Comparison of ENCODE assay signal across 1 cellular context in the genomic region with DNA sequence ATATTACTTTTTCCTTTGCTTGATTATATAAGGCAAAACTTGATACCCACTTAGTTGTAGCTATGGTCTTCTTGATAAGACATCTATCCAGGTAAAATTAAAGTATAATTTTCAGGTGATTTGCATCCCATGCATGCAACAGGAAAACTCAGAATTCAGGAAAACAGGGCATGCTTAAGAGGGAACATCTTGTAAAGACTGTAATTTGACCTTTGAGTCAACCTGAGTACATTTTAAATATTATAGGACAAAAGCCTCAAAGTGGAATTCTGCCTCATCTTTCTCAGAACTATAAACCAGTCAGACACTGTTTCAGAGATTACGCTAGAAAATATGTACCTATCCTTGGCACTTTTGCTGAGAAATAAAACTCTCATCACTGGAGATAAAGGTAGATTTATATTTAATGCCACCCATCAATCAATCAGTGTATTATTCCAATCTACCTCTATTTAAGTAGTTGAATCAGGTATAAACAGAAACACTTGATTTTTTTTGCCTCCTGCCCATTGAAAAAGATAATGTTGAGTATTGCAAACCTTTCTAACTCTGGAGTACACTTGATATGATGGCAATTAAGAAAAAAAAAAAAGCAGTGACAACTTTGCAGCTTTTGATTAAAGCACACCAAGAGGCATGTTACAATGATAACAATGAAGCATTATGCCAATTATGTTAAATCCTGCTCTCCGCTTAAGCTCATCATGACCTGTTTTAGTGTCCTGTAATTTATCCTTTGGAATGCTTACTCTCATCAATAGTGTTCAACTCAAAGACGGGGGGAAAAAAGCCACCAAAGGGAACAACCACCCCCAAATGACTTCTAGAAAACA.
TF ChIP-seq lines count a peak whose summit lies in the region.

No MANE protein-coding gene starts in this region.

TF ChIP-seq in K562, 482 proteins besides CTCF, POLR2A, EP300 and RAD21 (continued from another document):
- TF ChIP-seq, protein P1, sequence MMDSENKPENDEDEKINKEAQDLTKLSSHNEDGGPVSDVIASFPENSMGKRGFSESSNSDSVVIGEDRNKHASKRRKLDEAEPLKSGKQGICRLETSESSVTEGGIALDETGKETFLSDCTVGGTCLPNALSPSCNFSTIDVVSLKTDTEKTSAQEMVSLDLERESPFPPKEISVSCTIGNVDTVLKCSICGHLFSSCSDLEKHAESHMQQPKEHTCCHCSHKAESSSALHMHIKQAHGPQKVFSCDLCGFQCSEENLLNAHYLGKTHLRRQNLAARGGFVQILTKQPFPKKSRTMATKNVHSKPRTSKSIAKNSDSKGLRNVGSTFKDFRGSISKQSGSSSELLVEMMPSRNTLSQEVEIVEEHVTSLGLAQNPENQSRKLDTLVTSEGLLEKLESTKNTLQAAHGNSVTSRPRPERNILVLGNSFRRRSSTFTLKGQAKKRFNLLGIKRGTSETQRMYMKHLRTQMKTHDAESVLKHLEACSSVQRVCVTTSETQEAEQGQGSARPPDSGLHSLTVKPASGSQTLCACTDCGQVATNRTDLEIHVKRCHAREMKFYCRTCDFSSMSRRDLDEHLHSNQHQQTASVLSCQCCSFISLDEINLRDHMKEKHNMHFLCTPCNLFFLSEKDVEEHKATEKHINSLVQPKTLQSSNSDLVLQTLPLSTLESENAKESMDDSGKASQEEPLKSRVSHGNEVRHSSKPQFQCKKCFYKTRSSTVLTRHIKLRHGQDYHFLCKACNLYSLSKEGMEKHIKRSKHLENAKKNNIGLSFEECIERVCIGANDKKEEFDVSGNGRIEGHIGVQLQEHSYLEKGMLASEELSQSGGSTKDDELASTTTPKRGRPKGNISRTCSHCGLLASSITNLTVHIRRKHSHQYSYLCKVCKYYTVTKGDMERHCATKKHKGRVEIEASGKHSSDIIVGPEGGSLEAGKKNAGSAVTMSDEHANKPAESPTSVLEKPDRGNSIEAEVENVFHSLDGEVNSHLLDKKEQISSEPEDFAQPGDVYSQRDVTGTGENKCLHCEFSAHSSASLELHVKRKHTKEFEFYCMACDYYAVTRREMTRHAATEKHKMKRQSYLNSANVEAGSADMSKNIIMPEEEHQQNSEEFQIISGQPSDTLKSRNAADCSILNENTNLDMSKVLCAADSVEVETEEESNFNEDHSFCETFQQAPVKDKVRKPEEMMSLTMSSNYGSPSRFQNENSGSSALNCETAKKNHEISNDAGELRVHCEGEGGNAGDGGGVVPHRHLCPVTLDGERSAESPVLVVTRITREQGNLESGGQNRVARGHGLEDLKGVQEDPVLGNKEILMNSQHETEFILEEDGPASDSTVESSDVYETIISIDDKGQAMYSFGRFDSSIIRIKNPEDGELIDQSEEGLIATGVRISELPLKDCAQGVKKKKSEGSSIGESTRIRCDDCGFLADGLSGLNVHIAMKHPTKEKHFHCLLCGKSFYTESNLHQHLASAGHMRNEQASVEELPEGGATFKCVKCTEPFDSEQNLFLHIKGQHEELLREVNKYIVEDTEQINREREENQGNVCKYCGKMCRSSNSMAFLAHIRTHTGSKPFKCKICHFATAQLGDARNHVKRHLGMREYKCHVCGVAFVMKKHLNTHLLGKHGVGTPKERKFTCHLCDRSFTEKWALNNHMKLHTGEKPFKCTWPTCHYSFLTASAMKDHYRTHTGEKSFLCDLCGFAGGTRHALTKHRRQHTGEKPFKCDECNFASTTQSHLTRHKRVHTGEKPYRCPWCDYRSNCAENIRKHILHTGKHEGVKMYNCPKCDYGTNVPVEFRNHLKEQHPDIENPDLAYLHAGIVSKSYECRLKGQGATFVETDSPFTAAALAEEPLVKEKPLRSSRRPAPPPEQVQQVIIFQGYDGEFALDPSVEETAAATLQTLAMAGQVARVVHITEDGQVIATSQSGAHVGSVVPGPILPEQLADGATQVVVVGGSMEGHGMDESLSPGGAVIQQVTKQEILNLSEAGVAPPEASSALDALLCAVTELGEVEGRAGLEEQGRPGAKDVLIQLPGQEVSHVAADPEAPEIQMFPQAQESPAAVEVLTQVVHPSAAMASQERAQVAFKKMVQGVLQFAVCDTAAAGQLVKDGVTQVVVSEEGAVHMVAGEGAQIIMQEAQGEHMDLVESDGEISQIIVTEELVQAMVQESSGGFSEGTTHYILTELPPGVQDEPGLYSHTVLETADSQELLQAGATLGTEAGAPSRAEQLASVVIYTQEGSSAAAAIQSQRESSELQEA (IDR thresholded peaks at IDR 0.05; ENCODE audit: low read depth), result no peak
- TF ChIP-seq PATZ1 (CRISPR knock-in tag; IDR thresholded peaks at IDR 0.05; ENCODE audit: borderline replicate concordance) (no peak), STAT5A (IDR thresholded peaks at IDR 0.05; ENCODE audit: borderline replicate concordance, low read length) (0 out of 2 replicates have a peak, but pooled peaks have one; percentile 27), MEIS2 (IDR thresholded peaks at IDR 0.05; ENCODE audit: partially characterized antibody) (peak; percentile 52)
